8 cellular contexts compared by ENCODE assay signal in the genomic region with DNA sequence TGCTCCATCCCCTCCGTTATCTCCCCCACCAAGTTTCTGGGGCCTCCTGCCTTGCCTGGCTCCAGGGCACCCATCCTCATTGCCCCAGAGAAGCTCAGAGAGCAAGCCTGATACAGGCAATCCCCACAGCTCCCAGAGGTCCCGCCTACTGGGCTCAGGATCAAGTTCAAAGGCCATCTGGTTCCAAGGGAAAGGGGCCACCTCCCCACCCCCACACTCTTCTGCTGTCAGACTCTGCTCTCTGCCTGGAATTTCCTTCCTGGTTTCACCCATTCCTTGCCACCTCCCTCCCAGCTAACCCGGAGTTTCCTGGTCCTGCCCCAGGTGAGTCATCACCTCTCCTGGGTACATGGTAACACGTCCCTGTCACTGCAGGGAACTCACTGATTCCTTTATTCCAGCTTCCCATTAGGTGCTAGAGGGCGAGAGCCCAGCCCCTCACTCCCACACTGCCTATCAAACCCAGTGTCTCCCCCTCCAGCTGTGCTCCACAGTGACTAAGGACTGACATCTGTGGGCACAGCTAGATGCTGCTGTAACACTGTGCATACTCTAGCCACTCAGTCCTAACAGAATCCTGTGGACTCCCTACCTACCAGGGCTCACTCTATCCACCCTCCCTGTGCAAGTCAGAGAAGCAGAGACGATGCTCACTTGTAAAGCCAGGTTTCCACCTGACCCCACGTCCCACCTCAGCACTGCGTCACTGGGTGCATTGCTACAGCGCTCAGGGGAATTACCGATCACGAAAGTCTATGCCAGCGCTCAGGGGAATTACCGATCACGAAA. TPM values are rescaled to one million over a fixed set of nuclear protein-coding genes. Genes with fewer than 3 reads are reported as not detected.
DNase-seq lines count a peak whose midpoint lies in the region; ATAC-seq, FAIRE-seq and TF ChIP-seq lines count a peak whose summit lies in the region.

No MANE protein-coding gene starts in this region.

- H3K9ac ChIP-seq in H9 (ENCODE audit: extremely low read depth, insufficient read length, low read length): no peak overlapping the region

- peaks cover 7% of the 10 kb centered on the region; the same call in 1 of the 2 replicates for H3K4me1 ChIP-seq in H9 (ENCODE audit: insufficient read depth, low read length)
- H3K4me1 ChIP-seq in right lobe of liver: peaks cover 0 to 11% (median 0%) of the 10 kb centered on the region in 4 donors
- H3K4me1 ChIP-seq in spleen: peaks cover 0 to 3% (median 0%) of the 10 kb centered on the region in 6 donors

- no peak overlapping the region for H2AFZ ChIP-seq in H9 (ENCODE audit: low read length)

- H3K23ac ChIP-seq in H9 (ENCODE audit: insufficient read length, low read depth, low read length): no peak overlapping the region

- CTCF ChIA-PET in activated naive CD4-positive, alpha-beta T cell treated with anti-CD3 and anti-CD28 coated beads for 36 hours (lab: Charles Lee): interaction anchor here (0.5 kb wide), 1 partner anchor 563 kb away, joined by 3 read pairs; no protein-coding TSS in a partner anchor

- no peaks in the 10 kb centered on the region for H3K79me1 ChIP-seq in H9 (ENCODE audit: insufficient read depth, low read depth, low read length, poor library complexity, severe bottlenecking)

- no peak for FAIRE-seq in D721Med (lab: Jason Lieb, UNC)

- H3K14ac ChIP-seq in H9 (ENCODE audit: insufficient read depth, low read length): no peak overlapping the region

- H3K4me2 ChIP-seq in H9 (ENCODE audit: insufficient read depth, insufficient read length, low read length): no peak overlapping the region

- no peaks in the 10 kb centered on the region for H3K9me3 Mint-ChIP-seq in H9
- H3K9me3 Mint-ChIP-seq in activated naive CD4-positive, alpha-beta T cell treated with anti-CD3 and anti-CD28 coated beads for 36 hours: no peaks in the 10 kb centered on the region

- H2AK5ac ChIP-seq in H9 (ENCODE audit: insufficient read length, low read length): no peak overlapping the region

- H3K27me3 ChIP-seq in H9 (ENCODE audit: insufficient read depth, low read length) (no peaks in the 10 kb centered on the region), right lobe of liver (no peaks in the 10 kb centered on the region), spleen (replicated peaks in 1 of 7) (peaks cover 0 to 27% (median 0%) of the 10 kb centered on the region in 7 donors)

- peaks cover 13 to 18% of the 10 kb centered on the region in 2 experiments for H3K4me1 Mint-ChIP-seq in H9
- H3K4me1 Mint-ChIP-seq in activated naive CD4-positive, alpha-beta T cell treated with anti-CD3 and anti-CD28 coated beads for 36 hours (ENCODE audit: low read depth): no peaks in the 10 kb centered on the region

- H2BK5ac ChIP-seq in H9 (ENCODE audit: insufficient read length, low read length): no peak overlapping the region

- no peaks in the 10 kb centered on the region for H3K79me2 ChIP-seq in H9 (ENCODE audit: insufficient read depth, low read length)

- H3K4me3 Mint-ChIP-seq in H9: no peak overlapping the region
- H3K4me3 Mint-ChIP-seq in activated naive CD4-positive, alpha-beta T cell treated with anti-CD3 and anti-CD28 coated beads for 36 hours: no peak overlapping the region

- no peak overlapping the region for H2BK120ac ChIP-seq in H9 (ENCODE audit: low read depth, low read length, poor library complexity, severe bottlenecking)

- H3K4me3 ChIP-seq in right lobe of liver (no peak overlapping the region), spleen (no peak overlapping the region)

- peak; percentile 71 for DNase-seq in H9
- peak; percentile 54 for DNase-seq in UCSD-AML1 (lab: John Stamatoyannopoulos, UW; ENCODE audit: unreplicated experiment)
- peak in 2 of 3 donors; percentile 74 to 84 for DNase-seq in right lobe of liver
- no peak for DNase-seq in spleen
- no peak for DNase-seq in D721Med (ENCODE audit: insufficient read length, low spot score)
- DNase-seq in activated naive CD4-positive, alpha-beta T cell treated with anti-CD3 and anti-CD28 coated beads for 36 hours: no peak
- DNase-seq in Kasumi-1 (lab: John Stamatoyannopoulos, UW): no peak

- WGBS in H9 (ENCODE audit: extremely low coverage, insufficient read length, low lambda C conversion rate): no CpG with 5 or more reads among the region's 14 CpGs
- WGBS in right lobe of liver (ENCODE audit: insufficient coverage, low coverage, low lambda C conversion rate, missing lambda C conversion rate): 42% methylated on average over 7 of the region's 14 CpGs
- 64 to 70% (median 67%) methylated on average over 13 to 14 of the region's 14 CpGs for WGBS in spleen, 5 donors

- H3K27me3 Mint-ChIP-seq in H9 (ENCODE audit: low read depth): peaks cover 8% of the 10 kb centered on the region
- no peaks in the 10 kb centered on the region for H3K27me3 Mint-ChIP-seq in activated naive CD4-positive, alpha-beta T cell treated with anti-CD3 and anti-CD28 coated beads for 36 hours (ENCODE audit: low read depth)

- H2BK12ac ChIP-seq in H9 (ENCODE audit: insufficient read length, low read depth, low read length): no peak overlapping the region

- H3K4ac ChIP-seq in H9 (ENCODE audit: low read depth, low read length): no peak overlapping the region

- no peak overlapping the region for H4K91ac ChIP-seq in H9 (ENCODE audit: insufficient read length, low read depth, low read length)

- H3K18ac ChIP-seq in H9 (ENCODE audit: insufficient read length, low read depth, low read length): no peak overlapping the region

- intact Hi-C loops in right lobe of liver (cut with DNase I) (no loop called here), spleen (cut with DNase I; ENCODE audit: low total_unique reads) (no loop called here)
- intact Hi-C loops in activated naive CD4-positive, alpha-beta T cell treated with anti-CD3 and anti-CD28 coated beads for 36 hours (cut with micrococcal nuclease): no loop called here

- H3K27ac ChIP-seq in H9 (ENCODE audit: insufficient read length, low read depth, low read length) (no peak overlapping the region), right lobe of liver (no peak overlapping the region), spleen (no peak overlapping the region)

- no peaks in the 10 kb centered on the region for H4K20me1 ChIP-seq in H9 (ENCODE audit: control insufficient read depth, insufficient read depth, insufficient read length)

- no peaks in the 10 kb centered on the region for H3K9me3 ChIP-seq in H9 (ENCODE audit: control insufficient read depth, low read depth, low read length)
- H3K9me3 ChIP-seq in right lobe of liver: no peaks in the 10 kb centered on the region
- no peaks in the 10 kb centered on the region for H3K9me3 ChIP-seq in spleen

- peak overlapping the region in 1 of 3 experiments; percentile 11; a peak in 1 of 7 replicates for H3K27ac Mint-ChIP-seq in H9
- H3K27ac Mint-ChIP-seq in activated naive CD4-positive, alpha-beta T cell treated with anti-CD3 and anti-CD28 coated beads for 36 hours: no peak overlapping the region

- ATAC-seq in right lobe of liver: peak; percentile 69 to 91 (median 79)

- H3K36me3 Mint-ChIP-seq in H9 (ENCODE audit: insufficient read depth in 1 of 3, low read depth in 3 of 3): no peaks in the 10 kb centered on the region
- no peaks in the 10 kb centered on the region for H3K36me3 Mint-ChIP-seq in activated naive CD4-positive, alpha-beta T cell treated with anti-CD3 and anti-CD28 coated beads for 36 hours (ENCODE audit: low read depth)

- H3K23me2 ChIP-seq in H9 (ENCODE audit: insufficient read length, low read depth, low read length, poor library complexity, severe bottlenecking): no peaks in the 10 kb centered on the region

- no peak overlapping the region for H3K56ac ChIP-seq in H9 (ENCODE audit: insufficient read length, low read depth, low read length)

- H3T11ph ChIP-seq in H9 (ENCODE audit: low read length): no peak overlapping the region

- TF ChIP-seq POLR2A in right lobe of liver (IDR thresholded peaks at IDR 0.05) (no peak), spleen (IDR thresholded peaks at IDR 0.05) (no peak)

- H2BK20ac ChIP-seq in H9 (ENCODE audit: low read depth, low read length, poor library complexity, severe bottlenecking): no peak overlapping the region

- H4K5ac ChIP-seq in H9 (ENCODE audit: insufficient read length, low read depth, low read length): no peak overlapping the region

- no peak overlapping the region for H2BK15ac ChIP-seq in H9 (ENCODE audit: low read depth, low read length)

- H3K36me3 ChIP-seq in right lobe of liver (no peaks in the 10 kb centered on the region), spleen (no peaks in the 10 kb centered on the region)

- TF ChIP-seq CTCF in GM12873 (IDR thresholded peaks at IDR 0.05; ENCODE audit: insufficient read depth, low read depth, low read length, missing control alignments) (peak; percentile 10), H9 (conservative IDR thresholded peaks at IDR 0.05) (no peak), right lobe of liver (IDR thresholded peaks at IDR 0.05) (no peak), spleen (IDR thresholded peaks at IDR 0.05 in 8 of 11, conservative IDR thresholded peaks at IDR 0.05 in 3 of 11) (no peak), D721Med (IDR thresholded peaks at IDR 0.05; ENCODE audit: insufficient read depth, missing control alignments) (no peak)

- no peak overlapping the region for H4K8ac ChIP-seq in H9 (replicated peaks; ENCODE audit: insufficient read length, low read depth, low read length)

RNA-seq across cellular contexts. Expression of a gene that starts 21.8 kb away (rescaled TPM):
- total RNA-seq in H9 (2021): 0.31 TPM in 1 of 2 replicates, not detected in the other
- under 1 TPM in 5 of 6 experiments, not detected in 1; 0.18 to 0.55 (median 0.22) TPM for total RNA-seq in right lobe of liver
- under 1 TPM in 2 of 7 donors, not detected in 5; 0.25 to 0.33 TPM for total RNA-seq in spleen
- polyA plus RNA-seq in spleen: under 1 TPM; 0.10 to 0.35 (median 0.26) TPM
- under 1 TPM in 1 of 2 experiments, not detected in 1; 0.22 TPM for total RNA-seq in activated naive CD4-positive, alpha-beta T cell treated with anti-CD3 and anti-CD28 coated beads for 36 hours

RNA-seq across cellular contexts. Expression of a gene that starts 39.4 kb away (rescaled TPM):
- total RNA-seq in H9 (2021) (34.8 and 37.7 TPM in 2 replicates), right lobe of liver (10 to 100 TPM in 1 of 6 experiments, 1 to 10 TPM in 5; 2.5 to 10.8 (median 6.2) TPM), spleen (10 to 100 TPM; 20.9 to 31.4 (median 24.5) TPM)
- 10 to 100 TPM in 1 of 3 donors, 1 to 10 TPM in 2; 6.9 to 12.0 (median 9.5) TPM for polyA plus RNA-seq in spleen
- 10 to 100 TPM; 18.4 to 18.7 TPM for total RNA-seq in activated naive CD4-positive, alpha-beta T cell treated with anti-CD3 and anti-CD28 coated beads for 36 hours

Comparison
In these comparisons a context has a peak if more than half of its experiments do, and no peak if none do; other contexts are left out.
1. DNase-seq: peak in H9 (single experiment), UCSD-AML1 (single experiment) and right lobe of liver (2 of 3); none in spleen (single experiment), D721Med (single experiment), activated naive CD4-positive, alpha-beta T cell treated with anti-CD3 and anti-CD28 coated beads for 36 hours (single experiment) and Kasumi-1 (0 of 2).